ENCODE assay signal across 11 cellular contexts in genomic region chr1:116990612-116991151, GRCh38. TPM values are rescaled to one million over a fixed set of nuclear protein-coding genes. Genes with fewer than 3 reads are reported as not detected.
A peak's percentile ranks its signal among the peaks of the same experiment; 100 is the strongest.
DNase-seq lines count a peak whose midpoint lies in the region; ATAC-seq and TF ChIP-seq lines count a peak whose summit lies in the region.
"Had no signal": no experiment of that assay in that cellular context is flagged by ENCODE, and none has a peak within 500 bp of the region (broad histone marks: within the 10 kb centered on the region; RNA-seq: fewer than 3 reads in every experiment).

No MANE protein-coding gene starts in this region.

- TF ChIP-seq CTCF in AG09309 (IDR thresholded peaks at IDR 0.05; ENCODE audit: control insufficient read depth, insufficient read depth, low read depth, low read length, missing control alignments) (no peak), mucosa of descending colon (IDR thresholded peaks at IDR 0.05) (no peak)

- H3K9me3 ChIP-seq in mucosa of descending colon: no peaks in the 10 kb centered on the region

- no peaks in the 10 kb centered on the region for H3K4me1 ChIP-seq in mucosa of descending colon (ENCODE audit: low read depth)

- no peaks in the 10 kb centered on the region for H3K36me3 ChIP-seq in mucosa of descending colon (ENCODE audit: low read depth)

- ATAC-seq in mucosa of descending colon: peak; percentile 18
- ATAC-seq in GM18858 (IDR thresholded peaks at IDR 0.05; ENCODE audit: unreplicated experiment): no peak
- ATAC-seq in HG03354 (IDR thresholded peaks at IDR 0.05; ENCODE audit: poor library complexity, severe bottlenecking, unreplicated experiment): no peak
- ATAC-seq: T-cell had no signal

- peak; percentile 87 for DNase-seq in AG09309 (ENCODE audit: low read depth)
- peak; percentile 74 for DNase-seq in NOMO-1 treated with DMSO at 0.1 percent for 48 hours (lab: John Stamatoyannopoulos, UW; ENCODE audit: unreplicated experiment)
- DNase-seq in dermis blood vessel endothelial cell: peak; percentile 62
- DNase-seq in mucosa of descending colon: peak; percentile 29 to 74 (median 54)
- no peak for DNase-seq in NCI-H1930 (lab: John Stamatoyannopoulos, UW)
- DNase-seq in DMS53 (lab: John Stamatoyannopoulos, UW): no peak
- DNase-seq: T-cell had no signal

- intact Hi-C loops in mucosa of descending colon (cut with DNase I, micrococcal nuclease): no loop called here

- H3K4me3 ChIP-seq in AG09309 (ENCODE audit: control insufficient read depth, low read depth, low read length) (no peak overlapping the region), mucosa of descending colon (no peak overlapping the region)
- H3K4me3 ChIP-seq: BLaER1 treated with 17β-estradiol and CSF1 and Interleukin-3, amounts not matched to agents 10 nM and 100 nM; cardiac muscle cell had no signal

RNA-seq across cellular contexts. Expression of gene CD101, which starts 10.9 kb away (rescaled TPM):
- total RNA-seq in dermis blood vessel endothelial cell (0.17 and 0.19 TPM in 2 replicates), mucosa of descending colon (1 to 10 TPM; 4.6 to 6.1 (median 4.7) TPM)

Comparison
In these comparisons a context has a peak if more than half of its experiments do, and no peak if none do; other contexts are left out.
1. DNase-seq: peak in AG09309 (single experiment), NOMO-1 treated with DMSO at 0.1 percent for 48 hours (single experiment), dermis blood vessel endothelial cell (single experiment) and mucosa of descending colon (3 of 3); none in NCI-H1930 (0 of 2) and DMS53 (single experiment).